ENCODE assay signal across 1 cellular context in genomic region chr6:136326038-136326561, GRCh38.
TF ChIP-seq lines count a peak whose summit lies in the region.

No MANE protein-coding gene starts in this region.

TF ChIP-seq in SK-N-SH treated with all-trans-retinoic acid at 6 μM for 48 hours, 23 proteins besides CTCF, POLR2A, EP300 and RAD21 (continued from another document):
- TF ChIP-seq GLIS3 (CRISPR knock-in tag; IDR thresholded peaks at IDR 0.05) (no peak), OSR1 (CRISPR knock-in tag; IDR thresholded peaks at IDR 0.05) (no peak), ISL1 (CRISPR knock-in tag; IDR thresholded peaks at IDR 0.05) (no peak), ZFP3 (CRISPR knock-in tag; IDR thresholded peaks at IDR 0.05) (no peak), ESRRG (CRISPR knock-in tag; IDR thresholded peaks at IDR 0.05) (no peak)
